Comparison of ENCODE assay signal across 17 cellular contexts in genomic region chr11:75954039-75954438, GRCh38.
DNase-seq lines count a peak whose midpoint lies in the region; ATAC-seq and TF ChIP-seq lines count a peak whose summit lies in the region.
"Had no signal": no experiment of that assay in that cellular context is flagged by ENCODE, and none has a peak within 500 bp of the region (broad histone marks: within the 10 kb centered on the region; RNA-seq: fewer than 3 reads in every experiment).

No MANE protein-coding gene starts in this region.

- H3K4me3 ChIP-seq in HEK293 (ENCODE audit: low read depth, low read length) (no peak overlapping the region), RWPE2 (ENCODE audit: severe bottlenecking) (no peak overlapping the region), upper lobe of right lung (no peak overlapping the region)
- H3K4me3 ChIP-seq: BLaER1, PC-9, SJSA1 had no signal

- POLR2A ChIA-PET in HEK293 (lab: Yijun Ruan, JAX): no interaction called here

- H3K27ac ChIP-seq in HEK293 (ENCODE audit: extremely low read depth, low read depth, low read length) (no peak overlapping the region), RWPE2 (ENCODE audit: poor library complexity, severe bottlenecking) (no peak overlapping the region), upper lobe of right lung (no peak overlapping the region)
- H3K27ac ChIP-seq: BLaER1, PC-9, SJSA1 had no signal

- ATAC-seq in RWPE2 (ENCODE audit: low read depth) (peak; percentile 35; the same call in 1 of the 3 replicates), upper lobe of right lung (no peak), GM21786 (IDR thresholded peaks at IDR 0.05; ENCODE audit: unreplicated experiment) (no peak), HG02938 (IDR thresholded peaks at IDR 0.05; ENCODE audit: unreplicated experiment) (no peak), GM21381 (IDR thresholded peaks at IDR 0.05; ENCODE audit: unreplicated experiment) (no peak)
- ATAC-seq: CD8-positive, alpha-beta T cell had no signal

- DNase-seq in Daoy (ENCODE audit: low read depth) (peak; percentile 25), RWPE2 (ENCODE audit: low spot score) (no peak), myocyte (ENCODE audit: low read depth) (peak; percentile 22), upper lobe of right lung (no peak)
- DNase-seq: Calu3; CD8-positive, alpha-beta T cell; H7; NCI-H1105 treated with DMSO at 0.1 percent for 48 hours; NCI-H1694; NCI-H510A treated with DMSO at 0.1 percent for 48 hours; PC-9 had no signal

- TF ChIP-seq CTCF in HEK293 (tag by site-specific recombination; IDR thresholded peaks at IDR 0.05) (no peak), RWPE2 (IDR thresholded peaks at IDR 0.05; ENCODE audit: poor library complexity, severe bottlenecking) (no peak), upper lobe of right lung (IDR thresholded peaks at IDR 0.05) (no peak)

- H3K27me3 ChIP-seq in RWPE2 (ENCODE audit: insufficient read depth, poor library complexity, severe bottlenecking) (no peaks in the 10 kb centered on the region), upper lobe of right lung (no peaks in the 10 kb centered on the region)
- H3K27me3 ChIP-seq: BLaER1, SJSA1 had no signal

- intact Hi-C loops in upper lobe of right lung (cut with DNase I): no loop called here

- H3K36me3 ChIP-seq in HEK293 (ENCODE audit: control insufficient read depth in 2 of 2, insufficient read depth in 1 of 2, low read length in 2 of 2): no peaks in the 10 kb centered on the region
- H3K36me3 ChIP-seq in RWPE2 (ENCODE audit: low read depth): no peaks in the 10 kb centered on the region
- no peaks in the 10 kb centered on the region for H3K36me3 ChIP-seq in upper lobe of right lung
- H3K36me3 ChIP-seq: BLaER1, SJSA1 had no signal

- H3K4me1 ChIP-seq in HEK293 (ENCODE audit: control insufficient read depth, insufficient read depth, low read length) (peaks cover 25% of the 10 kb centered on the region), RWPE2 (ENCODE audit: insufficient read depth, poor library complexity, severe bottlenecking) (no peaks in the 10 kb centered on the region), upper lobe of right lung (no peaks in the 10 kb centered on the region)
- H3K4me1 ChIP-seq: SJSA1 had no signal

- H3K9me3 ChIP-seq in HEK293 (ENCODE audit: control insufficient read depth, insufficient read depth, low read depth, low read length) (no peaks in the 10 kb centered on the region), RWPE2 (ENCODE audit: severe bottlenecking) (no peaks in the 10 kb centered on the region), upper lobe of right lung (no peaks in the 10 kb centered on the region)
- H3K9me3 ChIP-seq: SJSA1 had no signal

- CTCF ChIA-PET in HEK293 (lab: Yijun Ruan, JAX): interaction anchor here (0.7 kb wide), 1 partner anchor 370 kb away, joined by 5 read pairs; no protein-coding TSS in a partner anchor

TF ChIP-seq in HEK293, 187 proteins besides CTCF, POLR2A, EP300 and RAD21 (continues in another document):
- TF ChIP-seq ZFHX2 (tag by site-specific recombination; conservative IDR thresholded peaks at IDR 0.05) (no peak), ZEB2 (tag by site-specific recombination; IDR thresholded peaks at IDR 0.05) (0 out of 2 replicates have a peak, but pooled peaks have one; percentile 52), ZNF280D (tag by site-specific recombination; IDR thresholded peaks at IDR 0.05) (no peak), IKZF3 (tag by site-specific recombination; IDR thresholded peaks at IDR 0.05) (peak; percentile 91), ZXDB (tag by site-specific recombination; IDR thresholded peaks at IDR 0.05) (peak; percentile 65), PATZ1 (tag by site-specific recombination; IDR thresholded peaks at IDR 0.05) (0 out of 2 replicates have a peak, but pooled peaks have one; percentile 16), ZNF10 (tag by site-specific recombination; IDR thresholded peaks at IDR 0.05) (0 out of 2 replicates have a peak, but pooled peaks have one; percentile 57), ZFP41 (tag by site-specific recombination; IDR thresholded peaks at IDR 0.05; ENCODE audit: borderline replicate concordance) (no peak), ZNF404 (tag by site-specific recombination; IDR thresholded peaks at IDR 0.05) (no peak), PRDM10 (tag by site-specific recombination; IDR thresholded peaks at IDR 0.05) (0 out of 2 replicates have a peak, but pooled peaks have one; percentile 6), PBX3 (CRISPR knock-in tag; IDR thresholded peaks at IDR 0.05) (no peak)

Comparison
In these comparisons a context has a peak if more than half of its experiments do, and no peak if none do; other contexts are left out.
1. DNase-seq: peak in Daoy (single experiment) and myocyte (single experiment); none in RWPE2 (single experiment) and upper lobe of right lung (single experiment).